ENCODE assay signal across 1 cellular context in the genomic region with DNA sequence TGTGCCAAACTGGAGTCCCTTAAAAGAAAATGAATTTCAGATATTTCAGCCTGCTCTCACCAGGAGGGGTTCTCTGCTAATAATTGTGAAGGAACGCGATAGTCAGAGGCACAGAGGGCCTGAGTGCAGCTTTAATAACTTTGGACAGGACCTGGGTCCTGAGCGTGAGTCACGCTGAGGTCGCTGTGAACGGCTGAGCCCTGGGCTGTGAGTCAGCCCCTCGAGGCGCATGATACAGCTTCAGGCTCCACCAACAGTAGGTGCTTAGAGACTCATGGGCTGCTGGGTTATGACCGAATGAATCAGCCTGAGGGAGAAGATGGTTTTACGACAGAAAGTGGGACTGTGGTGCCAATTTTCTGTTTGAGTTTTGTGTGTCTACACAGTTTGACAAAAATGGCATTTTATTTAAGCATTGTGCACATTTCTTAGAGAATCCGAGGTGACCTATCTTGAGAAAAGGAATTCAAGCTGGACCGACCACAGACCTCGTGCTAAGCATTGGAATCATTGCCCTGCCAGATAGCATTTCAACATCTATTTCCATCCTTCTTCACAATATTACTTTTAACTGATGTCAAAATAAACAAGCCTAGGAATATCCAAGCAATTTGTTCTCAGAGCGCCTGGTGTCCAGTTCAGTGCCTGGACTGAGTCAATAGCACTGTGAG.
TF ChIP-seq lines count a peak whose summit lies in the region.

No MANE protein-coding gene starts in this region.

TF ChIP-seq in IMR-90, 13 proteins besides CTCF, POLR2A, EP300 and RAD21:
- TF ChIP-seq, protein P1, sequence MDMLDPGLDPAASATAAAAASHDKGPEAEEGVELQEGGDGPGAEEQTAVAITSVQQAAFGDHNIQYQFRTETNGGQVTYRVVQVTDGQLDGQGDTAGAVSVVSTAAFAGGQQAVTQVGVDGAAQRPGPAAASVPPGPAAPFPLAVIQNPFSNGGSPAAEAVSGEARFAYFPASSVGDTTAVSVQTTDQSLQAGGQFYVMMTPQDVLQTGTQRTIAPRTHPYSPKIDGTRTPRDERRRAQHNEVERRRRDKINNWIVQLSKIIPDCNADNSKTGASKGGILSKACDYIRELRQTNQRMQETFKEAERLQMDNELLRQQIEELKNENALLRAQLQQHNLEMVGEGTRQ (IDR thresholded peaks at IDR 0.05; ENCODE audit: low read depth, low read length) = peak; percentile 20; the same call in 1 of the 2 replicates
- TF ChIP-seq MAZ (IDR thresholded peaks at IDR 0.05; ENCODE audit: borderline replicate concordance, low read depth, low read length) (no peak; the same call in 1 of the 2 replicates), BHLHE40 (IDR thresholded peaks at IDR 0.05; ENCODE audit: low read depth, low read length) (peak; percentile 56), CEBPB (IDR thresholded peaks at IDR 0.05; ENCODE audit: low read depth, low read length) (peak; percentile 58), NFE2L2 (IDR thresholded peaks at IDR 0.05; ENCODE audit: low read depth, low read length) (peak; percentile 58; the same call in 1 of the 2 replicates), CHD1 (IDR thresholded peaks at IDR 0.05; ENCODE audit: low read depth, low read length) (no peak), RCOR1 (IDR thresholded peaks at IDR 0.05; ENCODE audit: insufficient replicate concordance, low read length) (peak; percentile 35), MAFK (IDR thresholded peaks at IDR 0.05; ENCODE audit: low read depth, low read length) (no peak), RFX5 (IDR thresholded peaks at IDR 0.05; ENCODE audit: low read depth, low read length) (no peak), FOS (IDR thresholded peaks at IDR 0.05; ENCODE audit: low read depth, low read length) (peak; percentile 99), SMC3 (IDR thresholded peaks at IDR 0.05; ENCODE audit: low read depth, low read length) (peak; percentile 28), MXI1 (IDR thresholded peaks at IDR 0.05; ENCODE audit: borderline replicate concordance, low read depth, low read length) (no peak)
- TF ChIP-seq, protein P2, sequence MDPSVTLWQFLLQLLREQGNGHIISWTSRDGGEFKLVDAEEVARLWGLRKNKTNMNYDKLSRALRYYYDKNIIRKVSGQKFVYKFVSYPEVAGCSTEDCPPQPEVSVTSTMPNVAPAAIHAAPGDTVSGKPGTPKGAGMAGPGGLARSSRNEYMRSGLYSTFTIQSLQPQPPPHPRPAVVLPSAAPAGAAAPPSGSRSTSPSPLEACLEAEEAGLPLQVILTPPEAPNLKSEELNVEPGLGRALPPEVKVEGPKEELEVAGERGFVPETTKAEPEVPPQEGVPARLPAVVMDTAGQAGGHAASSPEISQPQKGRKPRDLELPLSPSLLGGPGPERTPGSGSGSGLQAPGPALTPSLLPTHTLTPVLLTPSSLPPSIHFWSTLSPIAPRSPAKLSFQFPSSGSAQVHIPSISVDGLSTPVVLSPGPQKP (IDR thresholded peaks at IDR 0.05; ENCODE audit: borderline replicate concordance, low read depth, low read length) = no peak
